9 cellular contexts compared by ENCODE assay signal in the genomic region with DNA sequence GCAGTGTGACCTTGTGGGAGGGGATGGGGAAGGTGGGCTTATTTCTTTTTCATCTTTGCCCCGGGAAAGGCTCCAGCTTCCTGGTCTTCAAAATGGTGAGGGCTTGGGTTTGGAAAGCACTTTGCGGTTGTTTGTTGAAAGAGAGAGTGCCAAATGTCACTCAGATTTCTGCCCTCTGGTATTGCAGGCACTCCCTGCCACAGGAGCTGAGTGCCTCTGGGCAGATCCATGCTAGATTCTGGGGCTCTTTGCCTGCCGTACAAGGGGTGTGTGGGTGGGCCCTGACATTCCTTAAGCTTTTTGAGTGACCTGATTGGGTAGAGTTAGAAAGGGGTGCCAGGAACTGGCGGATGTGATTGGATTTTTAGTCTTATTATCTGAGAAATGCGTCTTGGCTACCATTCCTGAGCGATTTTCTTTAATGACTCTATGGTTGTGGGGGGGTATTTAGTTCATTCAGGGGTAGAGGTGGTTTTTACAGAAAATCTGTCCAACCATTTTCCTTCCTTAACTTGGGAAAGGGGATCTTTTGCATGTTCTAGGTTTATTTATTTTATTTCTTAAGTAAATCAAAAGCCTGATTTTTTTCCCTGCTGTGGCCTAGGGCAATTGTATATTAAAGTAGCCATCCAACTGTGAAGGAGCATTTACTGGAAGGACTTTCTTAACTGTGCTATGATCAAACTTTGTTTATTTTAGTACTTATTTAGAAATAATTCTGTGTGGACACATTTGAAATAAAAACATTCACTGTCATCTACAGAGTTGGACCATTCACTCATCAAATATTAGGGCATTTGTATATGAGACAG. TPM values are rescaled to one million over a fixed set of nuclear protein-coding genes. Genes with fewer than 3 reads are reported as not detected.
DNase-seq lines count a peak whose midpoint lies in the region; TF ChIP-seq lines count a peak whose summit lies in the region.
"Had no signal": no experiment of that assay in that cellular context is flagged by ENCODE, and none has a peak within 500 bp of the region (broad histone marks: within the 10 kb centered on the region; RNA-seq: fewer than 3 reads in every experiment).

No MANE protein-coding gene starts in this region.

- no peaks in the 10 kb centered on the region for H3K36me3 ChIP-seq in thyroid gland

- WGBS in thyroid gland, 2 donors, result 26 to 27% methylated on average over 6 of the region's 6 CpGs

- H3K27ac ChIP-seq in thyroid gland, result peak overlapping the region; percentile 44 to 98 (median 94)

- H3K9me3 ChIP-seq in iPS-18c (ENCODE audit: control insufficient read depth, insufficient read depth, low read length) (no peaks in the 10 kb centered on the region), thyroid gland (no peaks in the 10 kb centered on the region)

- TF ChIP-seq CTCF in thyroid gland (IDR thresholded peaks at IDR 0.05), result no peak

- peak in 1 of 2 donors; percentile 42 for TF ChIP-seq POLR2A in thyroid gland (IDR thresholded peaks at IDR 0.05)

- intact Hi-C loops in thyroid gland (cut with DNase I), result loop anchor here (5.0 kb wide), 1 partner anchor 248 kb away; a partner anchor contains a TSS

- H3K4me3 ChIP-seq in iPS-18c (ENCODE audit: insufficient read depth, low read depth, low read length), result peak overlapping the region; percentile 79
- H3K4me3 ChIP-seq in thyroid gland (replicated peaks in 1 of 3), result no peak overlapping the region

- peak; percentile 48 for DNase-seq in NCI-H748 (lab: John Stamatoyannopoulos, UW; ENCODE audit: unreplicated experiment)
- DNase-seq in NCI-H748 treated with DMSO at 0.1 percent for 48 hours (lab: John Stamatoyannopoulos, UW), result no peak
- peak; percentile 67 for DNase-seq in T1000 (lab: John Stamatoyannopoulos, UW)
- DNase-seq in thyroid gland, result peak; percentile 82 to 89
- DNase-seq in stimulated activated CD4-positive, alpha-beta T cell treated with anti-CD3 and anti-CD28 coated beads, Interleukin-2, amount 100 ng/mL, for 48 hours, result no peak
- DNase-seq in stimulated activated CD4-positive, alpha-beta T cell treated with anti-CD3 and anti-CD28 coated beads, Interleukin-4, amount 100 ng/mL, for 4 hours, result no peak
- no peak for DNase-seq in OCI-M2 (lab: John Stamatoyannopoulos, UW; ENCODE audit: unreplicated experiment)
- DNase-seq: T-helper 17 cell had no signal

- H3K27me3 ChIP-seq in thyroid gland, result no peaks in the 10 kb centered on the region

- peaks cover 56 to 76% of the 10 kb centered on the region in 2 donors for H3K4me1 ChIP-seq in thyroid gland

RNA-seq across cellular contexts. Expression of a gene that starts 3.2 kb away (rescaled TPM):
- total RNA-seq in thyroid gland, result 10 to 100 TPM; 51.2 to 82.9 (median 67.0) TPM

RNA-seq across cellular contexts. Expression of a gene that starts 13.4 kb away (rescaled TPM):
- total RNA-seq in thyroid gland, result 10 to 100 TPM; 29.8 to 98.4 (median 64.1) TPM

Comparison
In these comparisons a context has a peak if more than half of its experiments do, and no peak if none do; other contexts are left out.
1. DNase-seq: peak in NCI-H748 (single experiment), T1000 (single experiment) and thyroid gland (2 of 2); none in NCI-H748 treated with DMSO at 0.1 percent for 48 hours (single experiment), stimulated activated CD4-positive, alpha-beta T cell treated with anti-CD3 and anti-CD28 coated beads, Interleukin-2, amount 100 ng/mL, for 48 hours (0 of 2), stimulated activated CD4-positive, alpha-beta T cell treated with anti-CD3 and anti-CD28 coated beads, Interleukin-4, amount 100 ng/mL, for 4 hours (0 of 2) and OCI-M2 (single experiment).